In genomic region chr5:115842089-115842881, GRCh38 we compare ENCODE assay signal across 8 cellular contexts. TPM values are rescaled to one million over a fixed set of nuclear protein-coding genes. Genes with fewer than 3 reads are reported as not detected.
A peak's percentile ranks its signal among the peaks of the same experiment; 100 is the strongest.
DNase-seq lines count a peak whose midpoint lies in the region; ATAC-seq and TF ChIP-seq lines count a peak whose summit lies in the region.

No MANE protein-coding gene starts in this region.

- intact Hi-C loops in lower lobe of right lung (cut with DNase I): no loop called here
- intact Hi-C loops in testis (cut with DNase I; ENCODE audit: low total_unique reads): no loop called here

- peak overlapping the region; percentile 94 for H2AFZ ChIP-seq in KMS-11 (ENCODE audit: low read depth)
- peak overlapping the region; percentile 88 for H2AFZ ChIP-seq in SU-DHL-6 (ENCODE audit: low read depth, low read length, severe bottlenecking)

- H3K9me2 ChIP-seq in SU-DHL-6 (replicated peaks; ENCODE audit: insufficient read depth, low read length): no peaks in the 10 kb centered on the region

- peak; percentile 66 for DNase-seq in activated CD8-positive, alpha-beta memory T cell treated with anti-CD3 and anti-CD28 coated beads, Interleukin-2, amount 50 U/mL, for 48 hours
- DNase-seq in activated CD8-positive, alpha-beta memory T cell treated with anti-CD3 and anti-CD28 coated beads, Interleukin-2, amount 50 U/mL, for 4 hours: no peak
- DNase-seq in H4 (ENCODE audit: low spot score) (peak; percentile 70), dermis blood vessel endothelial cell (peak; percentile 78), lower lobe of right lung (no peak), testis (peak; percentile 46)

- H3K4me2 ChIP-seq in KMS-11 (peak overlapping the region; percentile 66), SU-DHL-6 (ENCODE audit: low read depth, low read length, poor library complexity, severe bottlenecking) (peak overlapping the region; percentile 79)

- TF ChIP-seq CTCF in KMS-11 (conservative IDR thresholded peaks at IDR 0.05; ENCODE audit: low read depth, low read length) (no peak), SU-DHL-6 (IDR thresholded peaks at IDR 0.05; ENCODE audit: insufficient read depth, low read length, poor library complexity, severe bottlenecking) (no peak), lower lobe of right lung (IDR thresholded peaks at IDR 0.05) (peak; percentile 32), testis (IDR thresholded peaks at IDR 0.05) (peak in 2 of 3 experiments; percentile 2 to 24)

- no peak overlapping the region for H3K4me3 ChIP-seq in KMS-11 (IDR thresholded peaks at IDR 0.05; ENCODE audit: insufficient read depth, low read depth, low read length)
- H3K4me3 ChIP-seq in SU-DHL-6 (ENCODE audit: insufficient read depth, low read length, poor library complexity, severe bottlenecking): peak overlapping the region; percentile 95
- H3K4me3 ChIP-seq in lower lobe of right lung: peak overlapping the region; percentile 84
- H3K4me3 ChIP-seq in testis: peak overlapping the region; percentile 71 to 98

- H3K79me2 ChIP-seq in KMS-11 (ENCODE audit: insufficient read depth, low read depth) (peaks cover 54% of the 10 kb centered on the region), SU-DHL-6 (ENCODE audit: insufficient read depth, low read length) (peaks cover 83% of the 10 kb centered on the region)

- H3K27ac ChIP-seq in KMS-11: peak overlapping the region; percentile 77
- peak overlapping the region; percentile 82 for H3K27ac ChIP-seq in SU-DHL-6 (ENCODE audit: low read depth, low read length)
- peak overlapping the region; percentile 91 for H3K27ac ChIP-seq in lower lobe of right lung
- H3K27ac ChIP-seq in testis: peak overlapping the region; percentile 93 to 97

- H3K36me3 ChIP-seq in KMS-11 (ENCODE audit: insufficient read depth): 0 out of 2 replicates have a peak, but pooled peaks cover 4% of the 10 kb centered on the region
- H3K36me3 ChIP-seq in SU-DHL-6 (ENCODE audit: low read length): peaks cover 12% of the 10 kb centered on the region; the same call in 1 of the 2 replicates
- peaks cover 13% of the 10 kb centered on the region for H3K36me3 ChIP-seq in lower lobe of right lung
- H3K36me3 ChIP-seq in testis (ENCODE audit: low read depth, missing control alignments): no peaks in the 10 kb centered on the region

- H3K9ac ChIP-seq in KMS-11: peak overlapping the region; percentile 92
- peak overlapping the region; percentile 84 for H3K9ac ChIP-seq in SU-DHL-6 (ENCODE audit: low read length)

- WGBS in testis, 2 donors: 0 to 2% methylated on average over 21 to 54 of the region's 67 CpGs

- no peak for TF ChIP-seq POLR2A in testis (IDR thresholded peaks at IDR 0.05)

- ATAC-seq in lower lobe of right lung: peak; percentile 79 to 83

- H3F3A ChIP-seq in SU-DHL-6 (ENCODE audit: insufficient read depth): peaks cover 4% of the 10 kb centered on the region; the same call in 1 of the 2 replicates

- H3K4me1 ChIP-seq in KMS-11 (ENCODE audit: low read depth, poor library complexity, severe bottlenecking) (peaks cover 32% of the 10 kb centered on the region), lower lobe of right lung (peaks cover 66% of the 10 kb centered on the region), testis (peaks cover 23% of the 10 kb centered on the region)

- peaks cover 11% of the 10 kb centered on the region for H4K20me1 ChIP-seq in KMS-11 (ENCODE audit: insufficient read depth)
- H4K20me1 ChIP-seq in SU-DHL-6 (ENCODE audit: low read depth, low read length): peaks cover 29% of the 10 kb centered on the region

- H3K9me3 ChIP-seq in SU-DHL-6 (ENCODE audit: insufficient read depth, low read length) (no peaks in the 10 kb centered on the region), lower lobe of right lung (no peaks in the 10 kb centered on the region), testis (no peaks in the 10 kb centered on the region)

- H3K27me3 ChIP-seq in KMS-11 (ENCODE audit: insufficient read depth, low read depth) (no peaks in the 10 kb centered on the region; the same call in 1 of the 2 replicates), SU-DHL-6 (ENCODE audit: low read length) (no peaks in the 10 kb centered on the region), lower lobe of right lung (ENCODE audit: low read depth) (no peaks in the 10 kb centered on the region), testis (no peaks in the 10 kb centered on the region)

RNA-seq across cellular contexts. Expression of gene AP3S1, which starts 0.6 kb away (rescaled TPM):
- 136 and 195 TPM in 2 replicates for total RNA-seq in H4 (2014; rRNA removed; shearing (Covaris generic))
- total RNA-seq in dermis blood vessel endothelial cell: 63.6 and 78.6 TPM in 2 replicates
- 69.4 TPM for total RNA-seq in lower lobe of right lung
- 100 to 1,000 TPM; 103 to 105 TPM for total RNA-seq in testis
- 136 TPM for polyA plus RNA-seq in testis (ENCODE audit: insufficient read depth, low read depth, low replicate concordance)

RNA-seq across cellular contexts. Expression of gene ATG12, which starts 0.9 kb away (rescaled TPM):
- total RNA-seq in H4 (2014; rRNA removed; shearing (Covaris generic)): 63.5 and 76.1 TPM in 2 replicates
- 49.9 and 55.3 TPM in 2 replicates for total RNA-seq in dermis blood vessel endothelial cell
- total RNA-seq in lower lobe of right lung: 35.7 TPM
- 10 to 100 TPM; 49.7 to 65.8 TPM for total RNA-seq in testis
- 50.5 TPM for polyA plus RNA-seq in testis (ENCODE audit: insufficient read depth, low read depth, low replicate concordance)

RNA-seq across cellular contexts. Expression of gene CDO1, which starts 25.8 kb away (rescaled TPM):
- total RNA-seq in H4 (2014; rRNA removed; shearing (Covaris generic)): 0.74 and 1.3 TPM in 2 replicates
- 1.2 and 3.3 TPM in 2 replicates for total RNA-seq in dermis blood vessel endothelial cell
- total RNA-seq in lower lobe of right lung: 12.8 TPM
- 10 to 100 TPM; 41.3 to 45.0 TPM for total RNA-seq in testis
- 31.6 TPM for polyA plus RNA-seq in testis (ENCODE audit: insufficient read depth, low read depth, low replicate concordance)

Comparison
In these comparisons a context has a peak if more than half of its experiments do, and no peak if none do; other contexts are left out.
1. DNase-seq: peak in activated CD8-positive, alpha-beta memory T cell treated with anti-CD3 and anti-CD28 coated beads, Interleukin-2, amount 50 U/mL, for 48 hours (single experiment), H4 (single experiment), dermis blood vessel endothelial cell (single experiment) and testis (single experiment); none in activated CD8-positive, alpha-beta memory T cell treated with anti-CD3 and anti-CD28 coated beads, Interleukin-2, amount 50 U/mL, for 4 hours (single experiment) and lower lobe of right lung (single experiment).
2. CTCF ChIP-seq: peak in lower lobe of right lung (single experiment) and testis (2 of 3); none in KMS-11 (single experiment) and SU-DHL-6 (single experiment).
3. Peak in every context shown above with its lines, with median percentiles within 50 percentile points of each other: H3K27ac ChIP-seq.